ENCODE assay signal across 13 cellular contexts in genomic region chr1:231493421-231494185, GRCh38. TPM values are rescaled to one million over a fixed set of nuclear protein-coding genes. Genes with fewer than 3 reads are reported as not detected.
A peak's percentile ranks its signal among the peaks of the same experiment; 100 is the strongest.
DNase-seq lines count a peak whose midpoint lies in the region; ATAC-seq, FAIRE-seq and TF ChIP-seq lines count a peak whose summit lies in the region.
"Had no signal": no experiment of that assay in that cellular context is flagged by ENCODE, and none has a peak within 500 bp of the region (broad histone marks: within the 10 kb centered on the region; RNA-seq: fewer than 3 reads in every experiment).

No MANE protein-coding gene starts in this region.

- ATAC-seq in SK-N-SH treated with all-trans-retinoic acid at 6 μM for 48 hours (no peak), GM12878 (peak; percentile 88), GM18519 (IDR thresholded peaks at IDR 0.05; ENCODE audit: low FRiP score, unreplicated experiment) (no peak)

- H3K27ac ChIP-seq in SK-N-SH (ENCODE audit: low read depth in 2 of 2, low read length in 1 of 2) (no peak overlapping the region), GM12878 (ENCODE audit: control insufficient read depth, insufficient read depth) (peak overlapping the region; percentile 13; the same call in 1 of the 2 replicates)
- H3K27ac ChIP-seq: PC-9, thyroid gland had no signal

- no peaks in the 10 kb centered on the region for H3K27me3 ChIP-seq in SK-N-SH (ENCODE audit: insufficient read depth)
- no peaks in the 10 kb centered on the region for H3K27me3 ChIP-seq in GM12878 (replicated peaks in 1 of 2; ENCODE audit: control insufficient read depth in 2 of 2, insufficient read depth in 2 of 2, low read length in 1 of 2)
- H3K27me3 ChIP-seq: thyroid gland had no signal

- TF ChIP-seq EP300 in SK-N-SH (IDR thresholded peaks at IDR 0.05; ENCODE audit: borderline replicate concordance in 1 of 2, low read depth in 1 of 2, low read length in 1 of 2) (no peak), GM12878 (IDR thresholded peaks at IDR 0.05; ENCODE audit: borderline replicate concordance in 1 of 2, control insufficient read depth in 1 of 2, low read depth in 2 of 2, low read length in 2 of 2) (peak; percentile 16 to 37; a peak in 1 of 4 replicates)

- no peak overlapping the region for H3K4me2 ChIP-seq in SK-N-SH
- 0 out of 2 replicates have a peak overlapping the region, but pooled peaks have one; percentile 17 for H3K4me2 ChIP-seq in GM12878 (ENCODE audit: control insufficient read depth, insufficient read depth)
- H3K4me2 ChIP-seq: PC-9 had no signal

- 54% methylated on average over 6 of the region's 6 CpGs for WGBS in SK-N-SH (ENCODE audit: low lambda C conversion rate)
- 26% methylated on average over 6 of the region's 6 CpGs for WGBS in GM12878 (ENCODE audit: insufficient coverage, insufficient replicate concordance, low lambda C conversion rate, missing lambda C conversion rate)

- CTCF ChIA-PET in SK-N-SH (lab: Yijun Ruan, JAX) (interaction anchor here (0.6 kb wide), 1 partner anchor 16 kb away, joined by 3 read pairs; no protein-coding TSS in a partner anchor), GM12878 (lab: Yijun Ruan, JAX) (no interaction called here)

- POLR2A ChIA-PET in SK-N-SH (lab: Yijun Ruan, JAX): no interaction called here
- POLR2A ChIA-PET in GM12878 (lab: Charles Lee): no interaction called here

- H2AFZ ChIP-seq in SK-N-SH (ENCODE audit: low read depth) (peak overlapping the region; percentile 83), GM12878 (ENCODE audit: control insufficient read depth, low read depth, low read length) (peak overlapping the region; percentile 64)
- H2AFZ ChIP-seq: PC-9 had no signal

- H3K4me3 ChIP-seq in SK-N-SH (ENCODE audit: low read depth in 2 of 2, low read length in 1 of 2) (no peak overlapping the region), GM12878 (no peak overlapping the region), skeletal muscle cell (ENCODE audit: low read depth, low read length) (no peak overlapping the region)
- H3K4me3 ChIP-seq: PC-9, thyroid gland had no signal

- DNase-seq in SK-N-SH: no peak
- DNase-seq in Kasumi-1 (lab: John Stamatoyannopoulos, UW): peak; percentile 40 to 48
- DNase-seq in GM12878 (ENCODE audit: low read depth, low spot score): peak; percentile 9
- peak; percentile 21 for DNase-seq in skeletal muscle cell (ENCODE audit: low read depth)
- no peak for DNase-seq in central memory CD4-positive, alpha-beta T cell
- DNase-seq in DMS 273 (lab: John Stamatoyannopoulos, UW; ENCODE audit: unreplicated experiment): no peak
- DNase-seq: 8988T, head of caudate nucleus, NCI-H1694 treated with DMSO at 0.1 percent for 48 hours, PC-9, thyroid gland had no signal

- no peak for FAIRE-seq in GM12878 (lab: Jason Lieb, UNC)

- H3K4me1 ChIP-seq in SK-N-SH (ENCODE audit: control insufficient read depth in 1 of 2, insufficient read depth in 2 of 2, low read depth in 1 of 2, low read length in 1 of 2) (no peaks in the 10 kb centered on the region), GM12878 (ENCODE audit: control insufficient read depth, insufficient read depth, low read length) (no peaks in the 10 kb centered on the region)
- H3K4me1 ChIP-seq: thyroid gland had no signal

- no TSS peak for BruUV-seq in GM12878 (replicated peaks; lab: Mats Ljungman, UMichigan)

- H3K9me2 ChIP-seq in SK-N-SH: no peaks in the 10 kb centered on the region

- no peak for TF ChIP-seq RAD21 in SK-N-SH (IDR thresholded peaks at IDR 0.05; ENCODE audit: low read length)
- TF ChIP-seq RAD21 in GM12878 (IDR thresholded peaks at IDR 0.05; ENCODE audit: insufficient read depth, low read depth, low read length): peak; percentile 32; the same call in 1 of the 2 replicates

- in situ Hi-C loops in GM12878 (cut with MboI): no loop called here

- intact Hi-C loops in GM12878 (cut with micrococcal nuclease; ENCODE audit: unreplicated experiment): no loop called here

- SMC1A ChIA-PET in GM12878 (lab: Charles Lee; ENCODE audit: uncharacterized antibody, unreplicated experiment): interaction anchor here (0.6 to 1.2 kb wide), 9 partner anchors 8 to 156 kb away, joined by 3 to 6 read pairs (median 3); partner anchors contain the start of gene EXOC8

- H3K79me2 ChIP-seq in SK-N-SH (ENCODE audit: insufficient read depth): no peaks in the 10 kb centered on the region
- no peaks in the 10 kb centered on the region for H3K79me2 ChIP-seq in GM12878 (ENCODE audit: control insufficient read depth, insufficient read depth, low read length)

- no peaks in the 10 kb centered on the region for H4K20me1 ChIP-seq in SK-N-SH (ENCODE audit: insufficient read depth)
- no peaks in the 10 kb centered on the region for H4K20me1 ChIP-seq in GM12878 (ENCODE audit: control insufficient read depth, insufficient read depth)

- TF ChIP-seq POLR2A in GM12878 (IDR thresholded peaks at IDR 0.05; ENCODE audit: low read depth, low read length): no peak

- H3K9ac ChIP-seq in SK-N-SH: no peak overlapping the region
- no peak overlapping the region for H3K9ac ChIP-seq in GM12878 (ENCODE audit: control insufficient read depth, insufficient read depth, low read length)

- H3K36me3 ChIP-seq in SK-N-SH (replicated peaks in 1 of 2; ENCODE audit: control insufficient read depth in 1 of 2, insufficient read depth in 2 of 2, low read length in 1 of 2) (no peaks in the 10 kb centered on the region), GM12878 (ENCODE audit: control insufficient read depth in 2 of 2, insufficient read depth in 2 of 2, low read length in 1 of 2) (no peaks in the 10 kb centered on the region)
- H3K36me3 ChIP-seq: thyroid gland had no signal

- TF ChIP-seq CTCF in SK-N-SH (IDR thresholded peaks at IDR 0.05) (no peak), GM12878 (IDR thresholded peaks at IDR 0.05 in 2 of 3, conservative IDR thresholded peaks at IDR 0.05 in 1 of 3; ENCODE audit: control insufficient read depth in 2 of 3, extremely low read depth in 1 of 3, insufficient read depth in 1 of 3, low read depth in 3 of 3, low read length in 3 of 3) (peak in 1 of 3 experiments; percentile 14; a peak in 2 of 6 replicates)

- no peaks in the 10 kb centered on the region for H3F3A ChIP-seq in SK-N-SH (replicated peaks; ENCODE audit: insufficient read depth)

- H3K9me3 ChIP-seq in SK-N-SH (no peaks in the 10 kb centered on the region), GM12878 (replicated peaks; ENCODE audit: control insufficient read depth, insufficient read depth, low read length) (peaks cover 6% of the 10 kb centered on the region)
- H3K9me3 ChIP-seq: thyroid gland had no signal

- RAD21 ChIA-PET in GM12878 (lab: Charles Lee; ENCODE audit: unreplicated experiment): interaction anchor here (0.7 to 1.0 kb wide), 3 partner anchors 14 to 77 kb away, joined by 3 to 4 read pairs (median 3); no protein-coding TSS in a partner anchor

TF ChIP-seq in SK-N-SH, 30 proteins besides CTCF, POLR2A, EP300 and RAD21 (continues in another document):
- TF ChIP-seq NRF1 (IDR thresholded peaks at IDR 0.05; ENCODE audit: low read depth, low read length): no peak

TF ChIP-seq in GM12878, 131 proteins besides CTCF, POLR2A, EP300 and RAD21 (continues in another document):
- no peak for TF ChIP-seq ZNF24 (IDR thresholded peaks at IDR 0.05)
- TF ChIP-seq ESRRA (IDR thresholded peaks at IDR 0.05; ENCODE audit: low read length): no peak
- no peak for TF ChIP-seq PML (IDR thresholded peaks at IDR 0.05; ENCODE audit: low read length)
- TF ChIP-seq EGR1 (IDR thresholded peaks at IDR 0.05; ENCODE audit: borderline replicate concordance in 1 of 2, low read depth in 2 of 2, low read length in 2 of 2): no peak
- TF ChIP-seq SIN3A (IDR thresholded peaks at IDR 0.05; ENCODE audit: low read depth, low read length): no peak
- TF ChIP-seq NR2C1 (IDR thresholded peaks at IDR 0.05): no peak
- TF ChIP-seq HDGF (IDR thresholded peaks at IDR 0.05): no peak
- TF ChIP-seq ATF7 (IDR thresholded peaks at IDR 0.05; ENCODE audit: low read depth): peak; percentile 39; the same call in 1 of the 2 replicates
- TF ChIP-seq HSF1 (IDR thresholded peaks at IDR 0.05; ENCODE audit: low read depth, low read length): no peak
- no peak for TF ChIP-seq FOS (IDR thresholded peaks at IDR 0.05; ENCODE audit: borderline replicate concordance, extremely low read depth, insufficient read length)
- no peak for TF ChIP-seq SUZ12 (IDR thresholded peaks at IDR 0.05; ENCODE audit: unreplicated experiment)
- peak; percentile 58; the same call in 1 of the 2 replicates for TF ChIP-seq NFIC (IDR thresholded peaks at IDR 0.05; ENCODE audit: low read depth, low read length)
- TF ChIP-seq DPF2 (IDR thresholded peaks at IDR 0.05): 0 out of 2 replicates have a peak, but pooled peaks have one; percentile 44

RNA-seq across cellular contexts. Expression of gene TSNAX, which starts 34.9 kb away (rescaled TPM):
- polyA plus RNA-seq in SK-N-SH (2012; rRNA removed): 15.7 and 21.0 TPM in 2 replicates
- polyA plus RNA-seq in SK-N-SH (2012; cell fraction: cytosol; rRNA removed): 23.2 and 27.4 TPM in 2 replicates
- polyA plus RNA-seq in SK-N-SH (2012; cell fraction: nucleus; rRNA removed): 6.3 and 18.2 TPM in 2 replicates
- total RNA-seq in GM12878 (2013; cell fraction: nucleolus; rRNA removed): 73.1 and 76.7 TPM in 2 replicates
- 25.4 and 29.3 TPM in 2 replicates for total RNA-seq in GM12878 (2014; rRNA removed)
- total RNA-seq in GM12878 (2014; rRNA removed; fragmentation: Illumina TruSeq; extraction: Trizol): 46.4 and 47.0 TPM in 2 replicates
- total RNA-seq in GM12878 (2021): 26.5 and 30.3 TPM in 2 replicates
- polyA plus RNA-seq in GM12878 (2011; ENCODE audit: low read depth): 12.0 TPM
- polyA plus RNA-seq in GM12878 (2011; rRNA removed): 27.8 and 43.7 TPM in 2 replicates
- 9.5 and 12.0 TPM in 2 replicates for polyA plus RNA-seq in GM12878 (2011; cell fraction: cytosol; rRNA removed)
- 6.3 and 10.2 TPM in 2 replicates for polyA plus RNA-seq in GM12878 (2011; cell fraction: nucleus; rRNA removed)
- 20.5 and 22.8 TPM in 2 replicates for polyA plus RNA-seq in GM12878 (2012)
- 36.2 and 44.6 TPM in 2 replicates for polyA plus RNA-seq in GM12878 (2014; fragmentation: Illumina TruSeq; extraction: Trizol)
- polyA plus RNA-seq in GM12878 (2014; fragmentation: Nextera tagmentation; extraction: Ambion mirVana): 10 to 100 TPM; 35.0 to 42.4 TPM
- polyA plus RNA-seq in GM12878 (2014; rRNA removed): 21.6 and 24.8 TPM in 2 replicates
- 10 to 100 TPM; 47.0 to 49.7 TPM for polyA plus RNA-seq in GM12878 (2016; fragmentation: Nextera tagmentation; extraction: Ambion mirVana)
- polyA minus RNA-seq in GM12878 (2011; rRNA and poly(A)+ RNA removed): 43.8 and 47.3 TPM in 2 replicates
- 8.0 and 9.4 TPM in 2 replicates for polyA minus RNA-seq in GM12878 (2011; cell fraction: cytosol; rRNA and poly(A)+ RNA removed)
- polyA minus RNA-seq in GM12878 (2011; cell fraction: nucleus; rRNA and poly(A)+ RNA removed): 11.4 and 13.8 TPM in 2 replicates

Comparison
In these comparisons a context has a peak if more than half of its experiments do, and no peak if none do; other contexts are left out.
1. DNase-seq: peak in Kasumi-1 (2 of 2), GM12878 (single experiment) and skeletal muscle cell (single experiment); none in SK-N-SH (single experiment), central memory CD4-positive, alpha-beta T cell (single experiment) and DMS 273 (single experiment).
2. Of the 26 proteins assayed by ChIP-seq in both GM12878 and SK-N-SH: peak only in GM12878: EP300, FOXM1, NFIC and RAD21; only in SK-N-SH: none; in both: none; in neither: 21; mixed calls (peak in some experiments, not most) for 1.